8 cellular contexts compared by ENCODE assay signal in genomic region chr11:116853461-116854073, GRCh38. TPM values are rescaled to one million over a fixed set of nuclear protein-coding genes. Genes with fewer than 3 reads are reported as not detected.
DNase-seq lines count a peak whose midpoint lies in the region; ATAC-seq and TF ChIP-seq lines count a peak whose summit lies in the region.

No MANE protein-coding gene starts in this region.

- BruUV-seq in Panc1 (replicated peaks; lab: Mats Ljungman, UMichigan), result no TSS peak

- H3K27ac Mint-ChIP-seq in stimulated activated naive CD8-positive, alpha-beta T cell treated with anti-CD3 and anti-CD28 coated beads, Interleukin-15, amount 100 ng/mL, for 72 hours, result peak overlapping the region; percentile 45 to 92

- no peaks in the 10 kb centered on the region for H3K9me3 Mint-ChIP-seq in stimulated activated naive CD8-positive, alpha-beta T cell treated with anti-CD3 and anti-CD28 coated beads, Interleukin-15, amount 100 ng/mL, for 72 hours

- H3K27me3 ChIP-seq in Panc1 (ENCODE audit: control insufficient read depth, insufficient read depth, low read length), result no peaks in the 10 kb centered on the region
- no peaks in the 10 kb centered on the region for H3K27me3 ChIP-seq in kidney epithelial cell (ENCODE audit: control insufficient read depth, insufficient read depth, low read length)

- H3K9me3 ChIP-seq in Panc1 (ENCODE audit: control insufficient read depth, insufficient read depth, low read depth, low read length), result no peaks in the 10 kb centered on the region

- in situ Hi-C loops in Panc1 (cut with HindIII; ENCODE audit: low pct_unique_long_range_greater_than_20kb, low sequenced_read_pairs), result no loop called here

- H3K4me3 Mint-ChIP-seq in stimulated activated naive CD8-positive, alpha-beta T cell treated with anti-CD3 and anti-CD28 coated beads, Interleukin-15, amount 100 ng/mL, for 72 hours, result peak overlapping the region; percentile 58 to 63

- ATAC-seq in GM18867 (IDR thresholded peaks at IDR 0.05; ENCODE audit: unreplicated experiment), result peak; percentile 97
- peak; percentile 85 for ATAC-seq in HG03045 (IDR thresholded peaks at IDR 0.05; ENCODE audit: unreplicated experiment)
- peak; percentile 78 for ATAC-seq in Panc1
- ATAC-seq in stimulated activated naive CD8-positive, alpha-beta T cell treated with anti-CD3 and anti-CD28 coated beads, Interleukin-15, amount 100 ng/mL, for 72 hours, result peak; percentile 97

- peak; percentile 94 for DNase-seq in A172 (ENCODE audit: low spot score)
- peak; percentile 41 for DNase-seq in Panc1 (ENCODE audit: low read depth, low spot score)
- DNase-seq in activated T-helper 1 cell treated with Interleukin-2 at 50 U/mL for 16 hours (ENCODE audit: low read depth), result peak; percentile 32
- DNase-seq in kidney epithelial cell (ENCODE audit: low read depth), result peak; percentile 88
- peak; percentile 56 to 75 for DNase-seq in stimulated activated naive CD8-positive, alpha-beta T cell treated with anti-CD3 and anti-CD28 coated beads, Interleukin-15, amount 100 ng/mL, for 72 hours
- DNase-seq in cortex of kidney (lab: John Stamatoyannopoulos, UW), result no peak

- TF ChIP-seq CTCF in Panc1 (IDR thresholded peaks at IDR 0.05), result no peak
- no peak for TF ChIP-seq CTCF in kidney epithelial cell (IDR thresholded peaks at IDR 0.05; ENCODE audit: insufficient read depth, low read length, poor library complexity, severe bottlenecking)

- CTCF ChIA-PET in Panc1 (lab: Charles Lee), result no interaction called here

- intact Hi-C loops in Panc1 (cut with micrococcal nuclease; ENCODE audit: unreplicated experiment), result no loop called here

- POLR2A ChIA-PET in Panc1 (lab: Charles Lee), result no interaction called here

- H3K4me3 ChIP-seq in Panc1 (ENCODE audit: low read depth in 2 of 2, low read length in 2 of 2), result no peak overlapping the region
- H3K4me3 ChIP-seq in kidney epithelial cell (ENCODE audit: low read depth, low read length), result no peak overlapping the region

- peaks cover 68% of the 10 kb centered on the region for H3K4me1 Mint-ChIP-seq in stimulated activated naive CD8-positive, alpha-beta T cell treated with anti-CD3 and anti-CD28 coated beads, Interleukin-15, amount 100 ng/mL, for 72 hours

- no peaks in the 10 kb centered on the region for H3K27me3 Mint-ChIP-seq in stimulated activated naive CD8-positive, alpha-beta T cell treated with anti-CD3 and anti-CD28 coated beads, Interleukin-15, amount 100 ng/mL, for 72 hours

- H3K36me3 ChIP-seq in Panc1 (ENCODE audit: control insufficient read depth, insufficient read depth, low read length) (peaks cover 3% of the 10 kb centered on the region; the same call in 1 of the 2 replicates), kidney epithelial cell (ENCODE audit: control insufficient read depth, insufficient read depth, low read length) (no peaks in the 10 kb centered on the region)

- H3K4me1 ChIP-seq in Panc1 (ENCODE audit: control insufficient read depth, insufficient read depth, low read length), result peaks cover 8% of the 10 kb centered on the region; the same call in 1 of the 2 replicates

- H3K27ac ChIP-seq in Panc1 (ENCODE audit: low read length), result no peak overlapping the region; the same call in 1 of the 2 replicates

RNA-seq across cellular contexts. Expression of gene APOA1, which starts 16.1 kb away (rescaled TPM):
- total RNA-seq in A172 (2014; rRNA removed; shearing (Covaris generic)), result not detected in 2 replicates
- total RNA-seq in Panc1 (2021; ENCODE audit: unreplicated experiment), result 1.7 TPM
- polyA plus RNA-seq in Panc1 (2012; ENCODE audit: insufficient read length), result 0.48 TPM
- total RNA-seq in kidney epithelial cell, result not detected in 2 replicates

RNA-seq across cellular contexts. Expression of gene APOC3, which starts 23.9 kb away (rescaled TPM):
- not detected in 2 replicates for total RNA-seq in A172 (2014; rRNA removed; shearing (Covaris generic))
- total RNA-seq in Panc1 (2021; ENCODE audit: unreplicated experiment), result 1.2 TPM
- polyA plus RNA-seq in Panc1 (2012; ENCODE audit: insufficient read length), result not detected
- not detected in 2 replicates for total RNA-seq in kidney epithelial cell

RNA-seq across cellular contexts. Expression of gene APOA4, which starts 30.5 kb away (rescaled TPM):
- total RNA-seq in A172 (2014; rRNA removed; shearing (Covaris generic)), result not detected in 2 replicates
- total RNA-seq in Panc1 (2021; ENCODE audit: unreplicated experiment), result not detected
- polyA plus RNA-seq in Panc1 (2012; ENCODE audit: insufficient read length), result not detected
- not detected in 2 replicates for total RNA-seq in kidney epithelial cell
